In genomic region chr15:79609501-79609900, GRCh38 we compare ENCODE assay signal across 19 cellular contexts.
DNase-seq lines count a peak whose midpoint lies in the region; TF ChIP-seq lines count a peak whose summit lies in the region.
"Had no signal": no experiment of that assay in that cellular context is flagged by ENCODE, and none has a peak within 500 bp of the region (broad histone marks: within the 10 kb centered on the region; RNA-seq: fewer than 3 reads in every experiment).

No MANE protein-coding gene starts in this region.

- H3K4me1 Mint-ChIP-seq in osteocyte (ENCODE audit: unreplicated experiment) (no peaks in the 10 kb centered on the region), progenitor cell of endocrine pancreas (ENCODE audit: low read depth) (no peaks in the 10 kb centered on the region)
- H3K4me1 Mint-ChIP-seq: B cell; CD4-positive, CD25-positive, alpha-beta regulatory T cell; H9 had no signal

- intact Hi-C loops in dorsolateral prefrontal cortex (cut with DNase I), result no loop called here

- H3K4me3 ChIP-seq in epithelial cell of proximal tubule (ENCODE audit: low read depth, low read length) (no peak overlapping the region), dorsolateral prefrontal cortex (no peak overlapping the region)
- H3K4me3 ChIP-seq: BLaER1, GM12878, GM23248 had no signal

- H3K4me3 Mint-ChIP-seq in osteocyte (ENCODE audit: unreplicated experiment) (no peak overlapping the region), progenitor cell of endocrine pancreas (ENCODE audit: low read depth) (no peak overlapping the region)
- H3K4me3 Mint-ChIP-seq: B cell; CD4-positive, CD25-positive, alpha-beta regulatory T cell; CD8-positive, alpha-beta T cell; H9 had no signal

- H3K27ac ChIP-seq in dorsolateral prefrontal cortex, result no peak overlapping the region
- H3K27ac ChIP-seq: BLaER1, C4-2B, GM23248 had no signal

- H3K27me3 ChIP-seq in dorsolateral prefrontal cortex, result peaks cover 0 to 35% (median 7%) of the 10 kb centered on the region in 45 donors
- H3K27me3 ChIP-seq: BLaER1 had no signal

- TF ChIP-seq CTCF in epithelial cell of proximal tubule (conservative IDR thresholded peaks at IDR 0.05; ENCODE audit: low read depth, low read length) (no peak), osteocyte (IDR thresholded peaks at IDR 0.05) (no peak), dorsolateral prefrontal cortex (IDR thresholded peaks at IDR 0.05 in 54 of 56, conservative IDR thresholded peaks at IDR 0.05 in 2 of 56; ENCODE audit: low read depth in 1 of 56, partially characterized antibody in 56 of 56) (no peak), progenitor cell of endocrine pancreas (IDR thresholded peaks at IDR 0.05; ENCODE audit: unreplicated experiment) (no peak)

- H3K27ac Mint-ChIP-seq in osteocyte (ENCODE audit: unreplicated experiment) (no peak overlapping the region), progenitor cell of endocrine pancreas (no peak overlapping the region)
- H3K27ac Mint-ChIP-seq: B cell; CD4-positive, CD25-positive, alpha-beta regulatory T cell; CD8-positive, alpha-beta T cell; H9 had no signal

- H3K9me3 Mint-ChIP-seq in osteocyte (ENCODE audit: unreplicated experiment) (no peaks in the 10 kb centered on the region), progenitor cell of endocrine pancreas (ENCODE audit: low read depth) (no peaks in the 10 kb centered on the region)
- H3K9me3 Mint-ChIP-seq: CD4-positive, CD25-positive, alpha-beta regulatory T cell; CD8-positive, alpha-beta T cell; H9 had no signal

- H3K27me3 Mint-ChIP-seq in osteocyte (ENCODE audit: unreplicated experiment) (peaks cover 16% of the 10 kb centered on the region), progenitor cell of endocrine pancreas (peaks cover 20% of the 10 kb centered on the region)
- H3K27me3 Mint-ChIP-seq: CD4-positive, CD25-positive, alpha-beta regulatory T cell had no signal

- DNase-seq in epithelial cell of proximal tubule (ENCODE audit: low read depth) (peak; percentile 7), kidney glomerular epithelial cell (lab: John Stamatoyannopoulos, UW) (peak; percentile 29), osteocyte (ENCODE audit: extremely low spot score, unreplicated experiment) (peak; percentile 21), dorsolateral prefrontal cortex (no peak), progenitor cell of endocrine pancreas (ENCODE audit: low spot score, unreplicated experiment) (no peak)
- DNase-seq in activated naive CD4-positive, alpha-beta T cell (lab: John Stamatoyannopoulos, UW), result no peak
- DNase-seq: Caco-2; CD4-positive, CD25-positive, alpha-beta regulatory T cell; CD8-positive, alpha-beta T cell; DMS 273 treated with DMSO at 0.1 percent for 48 hours; DMS79; EL; GDM1; GM23248; H9 had no signal

- no peaks in the 10 kb centered on the region for H3K36me3 Mint-ChIP-seq in osteocyte (ENCODE audit: unreplicated experiment)
- H3K36me3 Mint-ChIP-seq in progenitor cell of endocrine pancreas (ENCODE audit: insufficient read depth), result no peaks in the 10 kb centered on the region
- H3K36me3 Mint-ChIP-seq: CD4-positive, CD25-positive, alpha-beta regulatory T cell; CD8-positive, alpha-beta T cell had no signal

Comparison
In these comparisons a context has a peak if more than half of its experiments do, and no peak if none do; other contexts are left out.
1. DNase-seq: peak in epithelial cell of proximal tubule (single experiment), kidney glomerular epithelial cell (single experiment) and osteocyte (single experiment); none in activated naive CD4-positive, alpha-beta T cell (0 of 4), dorsolateral prefrontal cortex (0 of 10) and progenitor cell of endocrine pancreas (single experiment).